Comparison of ENCODE assay signal across 8 cellular contexts in genomic region chr19:43619262-43620060, GRCh38. TPM values are rescaled to one million over a fixed set of nuclear protein-coding genes. Genes with fewer than 3 reads are reported as not detected.
A peak's percentile ranks its signal among the peaks of the same experiment; 100 is the strongest.
DNase-seq lines count a peak whose midpoint lies in the region; ATAC-seq and TF ChIP-seq lines count a peak whose summit lies in the region.

ZNF428 (minus strand) TSS chr19:43619629; CDS start chr19:43614304, 5,325 bp downstream.

- H3K4me3 ChIP-seq in DOHH2 (ENCODE audit: low read length) = peak within 1 kb of the TSS; percentile 100
- peak within 1 kb of the TSS; percentile 87 for H3K4me3 ChIP-seq in fibroblast of mammary gland (ENCODE audit: control insufficient read depth, low read depth, low read length)

- peak within 1 kb of the TSS; percentile 97 for H3K4me2 ChIP-seq in DOHH2 (ENCODE audit: low read length)

- no peaks in the 10 kb centered on the region for H4K20me1 ChIP-seq in DOHH2 (ENCODE audit: control insufficient read depth, insufficient read depth, low read depth, low read length)

- H3K4me1 Mint-ChIP-seq in activated T-helper 2 cell treated with anti-CD3 and anti-CD28 coated beads, Interferon-gamma antibody, Interleukin-2, Interleukin-4, amounts not matched to agents 10 μg/mL and 5 μg/mL and 100 μg/mL, durations not matched to agents 14 hours and 24 hours and 36 hours (ENCODE audit: low read depth) = peaks cover 18% of the 10 kb centered on the region
- peaks cover 20 to 51% (median 40%) of the 10 kb centered on the region in 4 donors for H3K4me1 Mint-ChIP-seq in naive thymus-derived CD8-positive, alpha-beta T cell
- H3K4me1 Mint-ChIP-seq in stimulated activated naive B cell treated with anti-CD40 and anti-IgM and Interleukin-4, amounts not matched to agents 10 μg/mL and 1 μg/mL and 100 μg/mL, for 72 hours = peaks cover 12 to 22% of the 10 kb centered on the region in 2 donors

- ATAC-seq in GM21786 (IDR thresholded peaks at IDR 0.05; ENCODE audit: unreplicated experiment) = peak; percentile 73
- peak; percentile 89 to 90 for ATAC-seq in naive thymus-derived CD8-positive, alpha-beta T cell
- ATAC-seq in stimulated activated naive B cell treated with anti-CD40 and anti-IgM and Interleukin-4, amounts not matched to agents 10 μg/mL and 1 μg/mL and 100 μg/mL, for 72 hours (replicated peaks) = peak; percentile 88 to 89

- peaks cover 27% of the 10 kb centered on the region for H3K4me1 ChIP-seq in DOHH2 (ENCODE audit: control insufficient read depth, low read length)

- H3K27me3 ChIP-seq in DOHH2 (ENCODE audit: control insufficient read depth, low read length) = no peaks in the 10 kb centered on the region

- no peaks in the 10 kb centered on the region for H3K36me3 Mint-ChIP-seq in activated T-helper 2 cell treated with anti-CD3 and anti-CD28 coated beads, Interferon-gamma antibody, Interleukin-2, Interleukin-4, amounts not matched to agents 10 μg/mL and 5 μg/mL and 100 μg/mL, durations not matched to agents 14 hours and 24 hours and 36 hours (ENCODE audit: low read depth)
- no peaks in the 10 kb centered on the region for H3K36me3 Mint-ChIP-seq in naive thymus-derived CD8-positive, alpha-beta T cell
- H3K36me3 Mint-ChIP-seq in stimulated activated naive B cell treated with anti-CD40 and anti-IgM and Interleukin-4, amounts not matched to agents 10 μg/mL and 1 μg/mL and 100 μg/mL, for 72 hours = peaks cover 4% of the 10 kb centered on the region in 2 donors

- H3K27ac ChIP-seq in DOHH2 (ENCODE audit: low read depth, low read length) (peak within 1 kb of the TSS; percentile 93), KOPT-K1 (ENCODE audit: low read depth, low read length, poor library complexity, severe bottlenecking) (peak within 1 kb of the TSS; percentile 98)

- peak; percentile 8 for TF ChIP-seq CTCF in DOHH2 (IDR thresholded peaks at IDR 0.05; ENCODE audit: low read depth, low read length, poor library complexity, severe bottlenecking)
- TF ChIP-seq CTCF in fibroblast of mammary gland (conservative IDR thresholded peaks at IDR 0.05; ENCODE audit: control insufficient read depth, insufficient read depth, low read depth, low read length) = no peak

- H3K27me3 Mint-ChIP-seq in activated T-helper 2 cell treated with anti-CD3 and anti-CD28 coated beads, Interferon-gamma antibody, Interleukin-2, Interleukin-4, amounts not matched to agents 10 μg/mL and 5 μg/mL and 100 μg/mL, durations not matched to agents 14 hours and 24 hours and 36 hours (ENCODE audit: low read depth) = no peaks in the 10 kb centered on the region
- H3K27me3 Mint-ChIP-seq in naive thymus-derived CD8-positive, alpha-beta T cell = no peaks in the 10 kb centered on the region
- no peaks in the 10 kb centered on the region for H3K27me3 Mint-ChIP-seq in stimulated activated naive B cell treated with anti-CD40 and anti-IgM and Interleukin-4, amounts not matched to agents 10 μg/mL and 1 μg/mL and 100 μg/mL, for 72 hours

- H3K36me3 ChIP-seq in DOHH2 (ENCODE audit: control insufficient read depth, low read length) (peaks cover 15% of the 10 kb centered on the region), KOPT-K1 (ENCODE audit: insufficient read depth, low read length) (0 out of 2 replicates have a peak, but pooled peaks cover 2% of the 10 kb centered on the region)

- peaks cover 5% of the 10 kb centered on the region; the same call in 1 of the 2 replicates for H3F3A ChIP-seq in DOHH2 (ENCODE audit: control insufficient read depth, insufficient read depth)

- H3K9me3 Mint-ChIP-seq in activated T-helper 2 cell treated with anti-CD3 and anti-CD28 coated beads, Interferon-gamma antibody, Interleukin-2, Interleukin-4, amounts not matched to agents 10 μg/mL and 5 μg/mL and 100 μg/mL, durations not matched to agents 14 hours and 24 hours and 36 hours = no peaks in the 10 kb centered on the region
- H3K9me3 Mint-ChIP-seq in naive thymus-derived CD8-positive, alpha-beta T cell = no peaks in the 10 kb centered on the region
- no peaks in the 10 kb centered on the region for H3K9me3 Mint-ChIP-seq in stimulated activated naive B cell treated with anti-CD40 and anti-IgM and Interleukin-4, amounts not matched to agents 10 μg/mL and 1 μg/mL and 100 μg/mL, for 72 hours

- POLR2A ChIA-PET in naive thymus-derived CD8-positive, alpha-beta T cell (lab: Charles Lee) = interaction anchor here (0.6 to 2.1 kb wide), 5 partner anchors 8 to 64 kb away, joined by 3 to 15 read pairs (median 4); partner anchors contain the start of gene ZNF576

- peak within 1 kb of the TSS; percentile 90 for H3K4me3 Mint-ChIP-seq in activated T-helper 2 cell treated with anti-CD3 and anti-CD28 coated beads, Interferon-gamma antibody, Interleukin-2, Interleukin-4, amounts not matched to agents 10 μg/mL and 5 μg/mL and 100 μg/mL, durations not matched to agents 14 hours and 24 hours and 36 hours (ENCODE audit: low read depth)
- peak within 1 kb of the TSS; percentile 95 to 99 (median 98) for H3K4me3 Mint-ChIP-seq in naive thymus-derived CD8-positive, alpha-beta T cell
- peak within 1 kb of the TSS; percentile 94 to 97 for H3K4me3 Mint-ChIP-seq in stimulated activated naive B cell treated with anti-CD40 and anti-IgM and Interleukin-4, amounts not matched to agents 10 μg/mL and 1 μg/mL and 100 μg/mL, for 72 hours

- peak; percentile 86 for DNase-seq in RPMI8226
- peak; percentile 86 for DNase-seq in activated T-helper 2 cell treated with anti-CD3 and anti-CD28 coated beads, Interferon-gamma antibody, Interleukin-2, Interleukin-4, amounts not matched to agents 10 μg/mL and 5 μg/mL and 100 μg/mL, durations not matched to agents 14 hours and 24 hours and 36 hours (ENCODE audit: low spot score)
- DNase-seq in fibroblast of mammary gland (ENCODE audit: low read depth) = peak; percentile 80
- DNase-seq in naive thymus-derived CD8-positive, alpha-beta T cell = peak; percentile 78 to 92 (median 82)
- peak; percentile 89 for DNase-seq in stimulated activated naive B cell treated with anti-CD40 and anti-IgM and Interleukin-4, amounts not matched to agents 10 μg/mL and 1 μg/mL and 100 μg/mL, for 72 hours

- H3K27ac Mint-ChIP-seq in activated T-helper 2 cell treated with anti-CD3 and anti-CD28 coated beads, Interferon-gamma antibody, Interleukin-2, Interleukin-4, amounts not matched to agents 10 μg/mL and 5 μg/mL and 100 μg/mL, durations not matched to agents 14 hours and 24 hours and 36 hours = peak within 1 kb of the TSS; percentile 96
- peak within 1 kb of the TSS; percentile 94 to 99 (median 98) for H3K27ac Mint-ChIP-seq in naive thymus-derived CD8-positive, alpha-beta T cell
- H3K27ac Mint-ChIP-seq in stimulated activated naive B cell treated with anti-CD40 and anti-IgM and Interleukin-4, amounts not matched to agents 10 μg/mL and 1 μg/mL and 100 μg/mL, for 72 hours = peak within 1 kb of the TSS; percentile 99

- H3K9me3 ChIP-seq in DOHH2 (ENCODE audit: control insufficient read depth, insufficient read depth, low read length) = no peaks in the 10 kb centered on the region
- no peaks in the 10 kb centered on the region for H3K9me3 ChIP-seq in KOPT-K1 (ENCODE audit: insufficient read depth, low read length, poor library complexity, severe bottlenecking)

- intact Hi-C loops in activated T-helper 2 cell treated with anti-CD3 and anti-CD28 coated beads, Interferon-gamma antibody, Interleukin-2, Interleukin-4, amounts not matched to agents 10 μg/mL and 5 μg/mL and 100 μg/mL, durations not matched to agents 14 hours and 24 hours and 36 hours (cut with micrococcal nuclease) = loop anchor here (1.0 to 5.0 kb wide), 3 partner anchors 23 to 883 kb away; partner anchors contain the start of genes IRGQ, PINLYP, XRCC1 and ZNF180

- no peaks in the 10 kb centered on the region for H3K9me2 ChIP-seq in DOHH2 (replicated peaks; ENCODE audit: control insufficient read depth, low read length)

- peaks cover 58% of the 10 kb centered on the region for H3K79me2 ChIP-seq in DOHH2 (ENCODE audit: control insufficient read depth, low read length)

RNA-seq across cellular contexts. Expression of gene ZNF428, which starts in this region (rescaled TPM):
- total RNA-seq in activated T-helper 2 cell treated with anti-CD3 and anti-CD28 coated beads, Interferon-gamma antibody, Interleukin-2, Interleukin-4, amounts not matched to agents 10 μg/mL and 5 μg/mL and 100 μg/mL, durations not matched to agents 14 hours and 24 hours and 36 hours = 17.7 and 19.1 TPM in 2 replicates
- 10 to 100 TPM; 31.2 to 31.6 TPM for total RNA-seq in naive thymus-derived CD8-positive, alpha-beta T cell
- 10 to 100 TPM; 16.5 to 20.6 (median 18.3) TPM for polyA plus RNA-seq in naive thymus-derived CD8-positive, alpha-beta T cell

Comparison
In these comparisons a context has a peak if more than half of its experiments do, and no peak if none do; other contexts are left out.
1. Peak in every context shown above with its lines: DNase-seq, ATAC-seq, H3K4me3 ChIP-seq and H3K27ac ChIP-seq.